8 cellular contexts compared by ENCODE assay signal in genomic region chr10:69123747-69124557, GRCh38. TPM values are rescaled to one million over a fixed set of nuclear protein-coding genes. Genes with fewer than 3 reads are reported as not detected.
DNase-seq lines count a peak whose midpoint lies in the region; ATAC-seq and TF ChIP-seq lines count a peak whose summit lies in the region.

TSS of gene VPS26A (plus strand) at chr10:69124178. CDS start at chr10:69124278, 100 bp downstream.

- H3K4me3 ChIP-seq in GM12875 (ENCODE audit: low read depth, low read length) (peak within 1 kb of the TSS; percentile 76), parathyroid adenoma (ENCODE audit: low read depth, low read length) (peak within 1 kb of the TSS; percentile 93), tibial nerve (peak within 1 kb of the TSS; percentile 90 to 100 (median 96))

- peaks cover 22% of the 10 kb centered on the region for H3K79me2 ChIP-seq in parathyroid adenoma

- no peaks in the 10 kb centered on the region for H3K27me3 Mint-ChIP-seq in activated naive CD8-positive, alpha-beta T cell treated with anti-CD3 and anti-CD28 coated beads, Interleukin-2, amount 50 U/mL, for 24 hours

- peak within 1 kb of the TSS; percentile 91 for H3K27ac Mint-ChIP-seq in activated naive CD8-positive, alpha-beta T cell treated with anti-CD3 and anti-CD28 coated beads, Interleukin-2, amount 50 U/mL, for 24 hours

- intact Hi-C loops in Right ventricle myocardium superior (cut with DNase I), result no loop called here

- H3K9ac ChIP-seq in parathyroid adenoma, result peak within 1 kb of the TSS; percentile 83

- 0 to 1% methylated on average over 37 to 41 of the region's 82 CpGs for WGBS in tibial nerve, 2 donors

- H3K4me2 ChIP-seq in parathyroid adenoma (ENCODE audit: low read length), result peak within 1 kb of the TSS; percentile 98

- peak within 1 kb of the TSS; percentile 95 for H3K4me3 Mint-ChIP-seq in activated naive CD8-positive, alpha-beta T cell treated with anti-CD3 and anti-CD28 coated beads, Interleukin-2, amount 50 U/mL, for 24 hours

- H3K27ac ChIP-seq in parathyroid adenoma (peak within 1 kb of the TSS; percentile 90), tibial nerve (peak within 1 kb of the TSS; percentile 97 to 100 (median 98))

- H3K27me3 ChIP-seq in parathyroid adenoma (ENCODE audit: control insufficient read depth, insufficient read depth, low read length) (no peaks in the 10 kb centered on the region), tibial nerve (no peaks in the 10 kb centered on the region)

- no peak for TF ChIP-seq CTCF in GM12875 (IDR thresholded peaks at IDR 0.05; ENCODE audit: borderline replicate concordance, insufficient read depth, low read depth, low read length)
- TF ChIP-seq CTCF in parathyroid adenoma (IDR thresholded peaks at IDR 0.05), result peak; percentile 29
- TF ChIP-seq CTCF in tibial nerve (IDR thresholded peaks at IDR 0.05), result peak in 3 of 5 experiments; percentile 12 to 64 (median 45)

- TF ChIP-seq EP300 in tibial nerve (IDR thresholded peaks at IDR 0.05), result peak; percentile 93 to 100

- H3K4me1 ChIP-seq in parathyroid adenoma (peaks cover 8% of the 10 kb centered on the region), tibial nerve (peaks cover 0 to 34% (median 16%) of the 10 kb centered on the region in 4 donors)

- peak within 1 kb of the TSS; percentile 85 for H2AFZ ChIP-seq in parathyroid adenoma

- H3K36me3 ChIP-seq in parathyroid adenoma (ENCODE audit: control insufficient read depth, insufficient read depth, low read length) (no peaks in the 10 kb centered on the region), tibial nerve (no peaks in the 10 kb centered on the region)

- H3K9me3 ChIP-seq in parathyroid adenoma (ENCODE audit: control insufficient read depth, low read length) (no peaks in the 10 kb centered on the region), tibial nerve (no peaks in the 10 kb centered on the region)

- no peaks in the 10 kb centered on the region for H3K36me3 Mint-ChIP-seq in activated naive CD8-positive, alpha-beta T cell treated with anti-CD3 and anti-CD28 coated beads, Interleukin-2, amount 50 U/mL, for 24 hours (ENCODE audit: low read depth)

- H3K4me1 Mint-ChIP-seq in activated naive CD8-positive, alpha-beta T cell treated with anti-CD3 and anti-CD28 coated beads, Interleukin-2, amount 50 U/mL, for 24 hours, result peaks cover 38% of the 10 kb centered on the region

- H3K9me3 Mint-ChIP-seq in activated naive CD8-positive, alpha-beta T cell treated with anti-CD3 and anti-CD28 coated beads, Interleukin-2, amount 50 U/mL, for 24 hours, result no peaks in the 10 kb centered on the region

- peak; percentile 32 for DNase-seq in NCI-H1417 treated with DMSO at 0.1 percent for 48 hours (lab: John Stamatoyannopoulos, UW)
- DNase-seq in SW480 (ENCODE audit: low spot score), result peak; percentile 96
- peak; percentile 99 for DNase-seq in activated naive CD8-positive, alpha-beta T cell treated with anti-CD3 and anti-CD28 coated beads, Interleukin-2, amount 50 U/mL, for 24 hours
- peak; percentile 99 for DNase-seq in Right ventricle myocardium superior
- DNase-seq in tibial nerve (ENCODE audit: low spot score in 2 of 2), result peak; percentile 98

- ATAC-seq in HG02798 (IDR thresholded peaks at IDR 0.05; ENCODE audit: poor library complexity, unreplicated experiment) (peak; percentile 89), Right ventricle myocardium superior (ENCODE audit: poor library complexity) (peak; percentile 99)
- ATAC-seq in activated naive CD8-positive, alpha-beta T cell treated with anti-CD3 and anti-CD28 coated beads, Interleukin-2, amount 50 U/mL, for 24 hours, result peak; percentile 92

- peak; percentile 89 to 99 for TF ChIP-seq POLR2A in tibial nerve (IDR thresholded peaks at IDR 0.05)

RNA-seq across cellular contexts. Expression of gene VPS26A, which starts in this region (rescaled TPM):
- total RNA-seq in Right ventricle myocardium superior, result 34.8 TPM
- total RNA-seq in tibial nerve, result 10 to 100 TPM; 36.8 to 51.1 (median 39.0) TPM

Comparison
In these comparisons a context has a peak if more than half of its experiments do, and no peak if none do; other contexts are left out.
1. Peak in every context shown above with its lines: DNase-seq, ATAC-seq, H3K4me3 ChIP-seq and H3K27ac ChIP-seq.
2. DNase-seq: peak in every context shown above with its lines; median percentile 99 in activated naive CD8-positive, alpha-beta T cell treated with anti-CD3 and anti-CD28 coated beads, Interleukin-2, amount 50 U/mL, for 24 hours; 99 in Right ventricle myocardium superior; 98 in tibial nerve; 96 in SW480; 32 in NCI-H1417 treated with DMSO at 0.1 percent for 48 hours.